In the genomic region with DNA sequence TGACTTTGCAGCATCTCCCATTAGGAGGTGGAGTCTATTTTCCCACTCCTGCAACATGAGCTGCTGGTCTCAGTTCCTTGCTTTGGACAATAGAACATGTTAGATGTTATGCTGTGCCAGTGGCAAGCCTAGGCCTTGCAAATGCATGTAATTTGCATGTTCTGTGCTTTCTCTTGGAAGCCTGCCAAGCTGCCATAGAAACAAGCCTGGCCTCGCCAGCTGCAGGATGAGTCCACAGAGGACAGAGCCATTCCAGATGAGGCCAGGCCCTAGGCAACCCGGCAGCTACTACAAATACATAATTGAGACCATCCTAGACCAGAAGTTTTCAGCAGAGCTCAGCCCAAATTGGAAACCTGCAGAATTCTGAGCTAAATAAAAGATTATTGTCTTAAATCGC, we compare ENCODE assay signal across 10 cellular contexts. TPM values are rescaled to one million over a fixed set of nuclear protein-coding genes. Genes with fewer than 3 reads are reported as not detected.
DNase-seq lines count a peak whose midpoint lies in the region; TF ChIP-seq lines count a peak whose summit lies in the region.
"Had no signal": no experiment of that assay in that cellular context is flagged by ENCODE, and none has a peak within 500 bp of the region (broad histone marks: within the 10 kb centered on the region; RNA-seq: fewer than 3 reads in every experiment).

No MANE protein-coding gene starts in this region.

- DNase-seq in NCI-H1436 (lab: John Stamatoyannopoulos, UW) (peak; percentile 59), NCI-H1436 treated with DMSO at 0.1 percent for 48 hours (lab: John Stamatoyannopoulos, UW) (no peak), NCI-H345 treated with DMSO at 0.1 percent for 48 hours (lab: John Stamatoyannopoulos, UW; ENCODE audit: unreplicated experiment) (peak; percentile 74), mammary epithelial cell (peak; percentile 24), posterior cingulate gyrus (peak in 9 of 10 donors; percentile 19 to 95 (median 61)), activated T-cell treated with anti-CD3 and anti-CD28 coated beads for 4 hours (no peak), islet precursor cell (no peak), GM19240 (ENCODE audit: insufficient read length, low spot score) (no peak)

- H3K4me3 ChIP-seq in mammary epithelial cell (replicated peaks in 1 of 3; ENCODE audit: insufficient read depth in 1 of 3, low read depth in 2 of 3, low read length in 3 of 3): no peak overlapping the region
- H3K4me3 ChIP-seq: HAP-1, lung had no signal

- CTCF ChIA-PET in mammary epithelial cell (lab: Charles Lee; ENCODE audit: low non-redundant PET): no interaction called here

- no peak overlapping the region for H3K9ac ChIP-seq in mammary epithelial cell (ENCODE audit: insufficient read depth, low read length)

- no peaks in the 10 kb centered on the region for H3K4me1 ChIP-seq in mammary epithelial cell (ENCODE audit: insufficient read depth, low read length)
- H3K4me1 ChIP-seq: HAP-1 had no signal

- H4K20me1 ChIP-seq in mammary epithelial cell (ENCODE audit: insufficient read depth, low read length): no peaks in the 10 kb centered on the region

- H3K4me2 ChIP-seq in mammary epithelial cell (ENCODE audit: insufficient read depth, low read depth, low read length): no peak overlapping the region

- dilution Hi-C loops in mammary epithelial cell (cut with HindIII; ENCODE audit: low sequenced_read_pairs): no loop called here

- H3K79me2 ChIP-seq in mammary epithelial cell (ENCODE audit: insufficient read depth, low read length): no peaks in the 10 kb centered on the region

- H3K27ac ChIP-seq in mammary epithelial cell (ENCODE audit: insufficient read depth, low read depth, low read length): no peak overlapping the region

- H3K27me3 ChIP-seq in mammary epithelial cell (ENCODE audit: insufficient read depth, low read length): no peaks in the 10 kb centered on the region

- intact Hi-C loops in mammary epithelial cell (cut with micrococcal nuclease) (no loop called here), posterior cingulate gyrus (cut with DNase I) (no loop called here)

- no TSS peak for BruUV-seq in mammary epithelial cell (replicated peaks; lab: Mats Ljungman, UMichigan)

- H3K9me3 ChIP-seq in mammary epithelial cell (replicated peaks; ENCODE audit: insufficient read depth, low read length): peaks cover 5% of the 10 kb centered on the region

- TF ChIP-seq CTCF in mammary epithelial cell (conservative IDR thresholded peaks at IDR 0.05 in 1 of 2, IDR thresholded peaks at IDR 0.05 in 1 of 2; ENCODE audit: extremely low read depth in 1 of 2, insufficient read depth in 1 of 2, low read depth in 1 of 2, low read length in 2 of 2): no peak

- WGBS in mammary epithelial cell (ENCODE audit: low coverage, missing lambda C conversion rate): 55% methylated on average over 3 of the region's 3 CpGs

- H3K36me3 ChIP-seq in mammary epithelial cell (ENCODE audit: insufficient read depth, low read length): no peaks in the 10 kb centered on the region
- H3K36me3 ChIP-seq: HAP-1 had no signal

- H2AFZ ChIP-seq in mammary epithelial cell (ENCODE audit: low read depth, low read length): no peak overlapping the region

- in situ Hi-C loops in mammary epithelial cell (cut with MboI; ENCODE audit: low sequenced_read_pairs in 2 of 2): no loop called here

RNA-seq across cellular contexts. Expression of gene TRIM69, which starts 39.6 kb away (rescaled TPM):
- 1 to 10 TPM; 7.7 to 9.0 TPM for total RNA-seq in mammary epithelial cell
- 4.5 TPM for polyA plus RNA-seq in mammary epithelial cell
- polyA minus RNA-seq in mammary epithelial cell: 32.9 TPM

Comparison
In these comparisons a context has a peak if more than half of its experiments do, and no peak if none do; other contexts are left out.
1. DNase-seq: peak in NCI-H1436 (single experiment), NCI-H345 treated with DMSO at 0.1 percent for 48 hours (single experiment), mammary epithelial cell (single experiment) and posterior cingulate gyrus (9 of 10); none in NCI-H1436 treated with DMSO at 0.1 percent for 48 hours (single experiment), activated T-cell treated with anti-CD3 and anti-CD28 coated beads for 4 hours (single experiment), islet precursor cell (single experiment) and GM19240 (single experiment).